ENCODE assay signal across 2 cellular contexts in genomic region chr10:50241478-50241877, GRCh38. TPM values are rescaled to one million over a fixed set of nuclear protein-coding genes. Genes with fewer than 3 reads are reported as not detected.
"Had no signal": no experiment of that assay in that cellular context is flagged by ENCODE, and none has a peak within 500 bp of the region (broad histone marks: within the 10 kb centered on the region; RNA-seq: fewer than 3 reads in every experiment).

No MANE protein-coding gene starts in this region.

RNA-seq across cellular contexts. Expression of gene ASAH2, which starts 9.8 kb away (rescaled TPM):
- total RNA-seq: left ventricle myocardium inferior, lower lobe of right lung had no signal
